In the genomic region with DNA sequence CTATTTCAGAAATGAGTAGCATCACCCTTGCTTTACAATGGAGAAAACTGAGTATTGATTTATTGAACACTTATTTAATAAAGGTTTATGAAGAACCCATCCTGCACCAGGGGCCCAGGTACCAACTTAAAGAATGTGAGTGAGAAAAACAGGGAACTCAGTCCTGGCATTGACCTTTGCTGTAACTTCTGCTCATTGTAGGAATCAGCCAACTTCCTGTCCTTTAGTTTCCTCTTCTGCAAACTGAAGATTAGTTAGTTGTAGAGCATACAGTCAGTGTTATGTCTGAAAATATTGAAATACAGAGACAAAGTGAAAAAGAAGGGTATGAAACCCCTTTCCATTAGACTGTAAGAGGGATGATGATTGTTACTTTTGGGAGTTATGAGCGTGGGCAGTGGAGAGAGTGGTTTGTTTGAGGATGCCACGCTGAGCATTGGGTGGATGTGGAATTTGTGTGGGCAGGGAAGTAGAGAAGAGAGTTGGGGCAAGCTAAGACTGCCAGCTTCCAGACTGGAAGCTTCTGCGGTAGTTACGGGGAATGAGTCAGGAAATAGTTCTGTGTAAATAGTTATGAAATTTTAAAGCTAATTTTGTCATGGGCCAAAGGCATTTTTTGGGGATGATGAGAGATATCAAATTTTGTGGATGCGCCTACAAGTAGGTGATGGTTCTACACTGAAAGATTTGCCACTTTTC, we compare ENCODE assay signal across 10 cellular contexts.
DNase-seq lines count a peak whose midpoint lies in the region; ATAC-seq and TF ChIP-seq lines count a peak whose summit lies in the region.
"Had no signal": no experiment of that assay in that cellular context is flagged by ENCODE, and none has a peak within 500 bp of the region (broad histone marks: within the 10 kb centered on the region; RNA-seq: fewer than 3 reads in every experiment).

No MANE protein-coding gene starts in this region.

- POLR2A ChIA-PET in naive thymus-derived CD8-positive, alpha-beta T cell (lab: Charles Lee) = no interaction called here

- no peaks in the 10 kb centered on the region for H3K36me3 ChIP-seq in osteoblast (ENCODE audit: insufficient read depth, low read length)

- intact Hi-C loops in dendritic cell treated with granulocyte-macrophage colony-stimulating factor and Interleukin-4, amounts not matched to agents 40 ng/mL and 50 ng/mL, for 4 days (cut with micrococcal nuclease) = loop anchor here (5.0 to 10.0 kb wide), 2 partner anchors 88 to 665 kb away; a partner anchor contains a TSS
- intact Hi-C loops in posterior cingulate gyrus (cut with DNase I) = no loop called here

- H3K4me3 Mint-ChIP-seq in dendritic cell treated with granulocyte-macrophage colony-stimulating factor and Interleukin-4, amounts not matched to agents 40 ng/mL and 50 ng/mL, for 4 days = peak overlapping the region; percentile 1
- H3K4me3 Mint-ChIP-seq in naive thymus-derived CD8-positive, alpha-beta T cell = no peak overlapping the region
- H3K4me3 Mint-ChIP-seq: activated naive CD8-positive, alpha-beta T cell had no signal

- H2AFZ ChIP-seq in osteoblast (ENCODE audit: low read length) = no peak overlapping the region

- no peaks in the 10 kb centered on the region for H3K27me3 ChIP-seq in osteoblast (ENCODE audit: insufficient read depth, low read length)

- H3K4me2 ChIP-seq in osteoblast (ENCODE audit: insufficient read depth, low read length) = peak overlapping the region; percentile 69

- peak overlapping the region; percentile 58 for H3K27ac Mint-ChIP-seq in dendritic cell treated with granulocyte-macrophage colony-stimulating factor and Interleukin-4, amounts not matched to agents 40 ng/mL and 50 ng/mL, for 4 days
- no peak overlapping the region for H3K27ac Mint-ChIP-seq in naive thymus-derived CD8-positive, alpha-beta T cell
- H3K27ac Mint-ChIP-seq: activated naive CD8-positive, alpha-beta T cell had no signal

- H3K4me1 ChIP-seq in osteoblast (ENCODE audit: insufficient read depth, low read length) = peaks cover 94% of the 10 kb centered on the region

- H3K9me3 ChIP-seq in osteoblast (ENCODE audit: low read depth, low read length) = no peaks in the 10 kb centered on the region

- no peaks in the 10 kb centered on the region for H4K20me1 ChIP-seq in osteoblast (ENCODE audit: insufficient read depth, low read length)

- ATAC-seq in naive thymus-derived CD8-positive, alpha-beta T cell = no peak
- no peak for ATAC-seq in GM18907 (IDR thresholded peaks at IDR 0.05; ENCODE audit: unreplicated experiment)
- ATAC-seq: Right ventricle myocardium inferior had no signal

- H3K79me2 ChIP-seq in osteoblast (ENCODE audit: insufficient read depth, low read length) = no peaks in the 10 kb centered on the region

- no peaks in the 10 kb centered on the region for H3K9me3 Mint-ChIP-seq in dendritic cell treated with granulocyte-macrophage colony-stimulating factor and Interleukin-4, amounts not matched to agents 40 ng/mL and 50 ng/mL, for 4 days
- H3K9me3 Mint-ChIP-seq in naive thymus-derived CD8-positive, alpha-beta T cell = peaks cover 0 to 4% (median 0%) of the 10 kb centered on the region in 9 donors

- TF ChIP-seq CTCF in NB4 (IDR thresholded peaks at IDR 0.05; ENCODE audit: low read depth, low read length) (no peak), osteoblast (IDR thresholded peaks at IDR 0.05; ENCODE audit: extremely low read depth, low read depth, low read length) (no peak)

- DNase-seq in GDM1 (lab: John Stamatoyannopoulos, UW) (peak; percentile 36), NB4 (ENCODE audit: low read depth) (peak; percentile 16), osteoblast (ENCODE audit: insufficient read length, low spot score, missing footprints) (no peak), posterior cingulate gyrus (no peak)
- DNase-seq in naive thymus-derived CD8-positive, alpha-beta T cell = no peak
- no peak for DNase-seq in central memory CD4-positive, alpha-beta T cell

- H3K36me3 Mint-ChIP-seq in dendritic cell treated with granulocyte-macrophage colony-stimulating factor and Interleukin-4, amounts not matched to agents 40 ng/mL and 50 ng/mL, for 4 days (ENCODE audit: low read depth) = no peaks in the 10 kb centered on the region
- H3K36me3 Mint-ChIP-seq in naive thymus-derived CD8-positive, alpha-beta T cell = no peaks in the 10 kb centered on the region
- H3K36me3 Mint-ChIP-seq: activated naive CD8-positive, alpha-beta T cell had no signal

- no peaks in the 10 kb centered on the region for H3K27me3 Mint-ChIP-seq in dendritic cell treated with granulocyte-macrophage colony-stimulating factor and Interleukin-4, amounts not matched to agents 40 ng/mL and 50 ng/mL, for 4 days
- peaks cover 0 to 16% (median 3%) of the 10 kb centered on the region in 5 donors for H3K27me3 Mint-ChIP-seq in naive thymus-derived CD8-positive, alpha-beta T cell

- H3K4me3 ChIP-seq in NB4 (ENCODE audit: low read depth, low read length) (no peak overlapping the region), osteoblast (ENCODE audit: insufficient read depth, low read length) (peak overlapping the region; percentile 17)

- TF ChIP-seq POLR2A in NB4 (IDR thresholded peaks at IDR 0.05; ENCODE audit: extremely low read depth, insufficient read length) = no peak

- H3K27ac ChIP-seq in osteoblast (ENCODE audit: low read depth, low read length) = peak overlapping the region; percentile 99

- H3K4me1 Mint-ChIP-seq in dendritic cell treated with granulocyte-macrophage colony-stimulating factor and Interleukin-4, amounts not matched to agents 40 ng/mL and 50 ng/mL, for 4 days (ENCODE audit: low read depth) = peaks cover 42% of the 10 kb centered on the region
- peaks cover 0 to 9% (median 7%) of the 10 kb centered on the region in 4 donors for H3K4me1 Mint-ChIP-seq in naive thymus-derived CD8-positive, alpha-beta T cell

Comparison
In these comparisons a context has a peak if more than half of its experiments do, and no peak if none do; other contexts are left out.
1. DNase-seq: peak in GDM1 (single experiment) and NB4 (single experiment); none in osteoblast (single experiment), naive thymus-derived CD8-positive, alpha-beta T cell (0 of 10), central memory CD4-positive, alpha-beta T cell (single experiment) and posterior cingulate gyrus (0 of 10).